21 cellular contexts compared by ENCODE assay signal in genomic region chr2:54504866-54505265, GRCh38.
"Had no signal": no experiment of that assay in that cellular context is flagged by ENCODE, and none has a peak within 500 bp of the region (broad histone marks: within the 10 kb centered on the region; RNA-seq: fewer than 3 reads in every experiment).

No MANE protein-coding gene starts in this region.

- H3K4me3 ChIP-seq: body of pancreas, cardiac muscle cell, mucosa of descending colon, pancreas, psoas muscle, right atrium auricular region, thyroid gland, uterus had no signal

- DNase-seq: activated CD4-positive, alpha-beta T cell treated with anti-CD3 and anti-CD28 coated beads for 4 hours; activated CD4-positive, alpha-beta T cell treated with anti-CD3 and anti-CD28 coated beads, Interleukin-2, amount 50 U/mL, for 48 hours; activated CD4-positive, CD25-positive, alpha-beta regulatory T cell; activated naive CD4-positive, alpha-beta T cell treated with Interleukin-2 at 50 U/mL for 16 hours; activated naive CD8-positive, alpha-beta T cell treated with anti-CD3 and anti-CD28 coated beads, Interleukin-2, amount 10 ng/mL, durations not matched to agents 7 days and 5 days; activated T-cell treated with anti-CD3 and anti-CD28 coated beads, Interleukin-2, amount 50 U/mL, for 48 hours; body of pancreas; hypothalamus; left cardiac atrium; mesendoderm; mucosa of descending colon; nephron progenitor cell; pancreas; psoas muscle; stimulated activated CD4-positive, alpha-beta T cell treated with anti-CD3 and anti-CD28 coated beads, Interleukin-4, amount 100 ng/mL, for 24 hours; stimulated activated naive CD4-positive, alpha-beta T cell treated with Interleukin-2 at 50 U/mL for 16 hours; T-helper 17 cell; uterus had no signal

- H3K9me3 Mint-ChIP-seq: activated naive CD8-positive, alpha-beta T cell treated with anti-CD3 and anti-CD28 coated beads, Interleukin-2, amount 10 ng/mL, durations not matched to agents 7 days and 5 days; nephron progenitor cell had no signal

- H3K4me1 Mint-ChIP-seq: activated naive CD8-positive, alpha-beta T cell treated with anti-CD3 and anti-CD28 coated beads, Interleukin-2, amount 10 ng/mL, durations not matched to agents 7 days and 5 days had no signal

- H3K36me3 Mint-ChIP-seq: activated naive CD8-positive, alpha-beta T cell treated with anti-CD3 and anti-CD28 coated beads, Interleukin-2, amount 10 ng/mL, durations not matched to agents 7 days and 5 days had no signal

- H3K27me3 ChIP-seq: body of pancreas, cardiac muscle cell, pancreas, right atrium auricular region, thyroid gland, uterus had no signal

- ATAC-seq: body of pancreas, left cardiac atrium, mucosa of descending colon, pancreas, psoas muscle, T-helper 17 cell had no signal

- H3K4me1 ChIP-seq: body of pancreas had no signal

- H3K27ac ChIP-seq: body of pancreas, cardiac muscle cell, pancreas, psoas muscle, right atrium auricular region, uterus had no signal

- H3K27ac Mint-ChIP-seq: activated naive CD8-positive, alpha-beta T cell treated with anti-CD3 and anti-CD28 coated beads, Interleukin-2, amount 10 ng/mL, durations not matched to agents 7 days and 5 days; nephron progenitor cell; T-helper 17 cell had no signal

- H3K36me3 ChIP-seq: cardiac muscle cell, pancreas, right atrium auricular region, thyroid gland, uterus had no signal

- H3K4me3 Mint-ChIP-seq: activated naive CD8-positive, alpha-beta T cell treated with anti-CD3 and anti-CD28 coated beads, Interleukin-2, amount 10 ng/mL, durations not matched to agents 7 days and 5 days; nephron progenitor cell; T-helper 17 cell had no signal

- H3K9me3 ChIP-seq: body of pancreas, mucosa of descending colon, pancreas, psoas muscle, right atrium auricular region, thyroid gland, uterus had no signal
